10 cellular contexts compared by ENCODE assay signal in genomic region chr10:17645591-17646345, GRCh38. TPM values are rescaled to one million over a fixed set of nuclear protein-coding genes. Genes with fewer than 3 reads are reported as not detected.
DNase-seq lines count a peak whose midpoint lies in the region; ATAC-seq and TF ChIP-seq lines count a peak whose summit lies in the region.
"Had no signal": no experiment of that assay in that cellular context is flagged by ENCODE, and none has a peak within 500 bp of the region (broad histone marks: within the 10 kb centered on the region; RNA-seq: fewer than 3 reads in every experiment).

No MANE protein-coding gene starts in this region.

- H3K9me3 ChIP-seq in A673 (ENCODE audit: low read depth, low read length, poor library complexity, severe bottlenecking) (no peaks in the 10 kb centered on the region), mesodermal cell (ENCODE audit: control insufficient read depth, low read length) (peaks cover 4% of the 10 kb centered on the region)

- no peaks in the 10 kb centered on the region for H3K36me3 ChIP-seq in A673 (ENCODE audit: insufficient read depth, low read length, poor library complexity, severe bottlenecking)
- peaks cover 37% of the 10 kb centered on the region for H3K36me3 ChIP-seq in mesodermal cell (ENCODE audit: control insufficient read depth, insufficient read depth, low read length)

- H3K4me3 ChIP-seq in A673 (ENCODE audit: low read depth, low read length, poor library complexity, severe bottlenecking), result peak overlapping the region; percentile 79
- H3K4me3 ChIP-seq in astrocyte of the spinal cord (ENCODE audit: low read depth, low read length), result peak overlapping the region; percentile 69
- peak overlapping the region; percentile 97 for H3K4me3 ChIP-seq in mesodermal cell (ENCODE audit: extremely low read depth, insufficient read depth, low read length, poor library complexity, severe bottlenecking)

- H3K27ac ChIP-seq in A673 (ENCODE audit: low read depth, low read length, poor library complexity, severe bottlenecking), result no peak overlapping the region
- no peak overlapping the region for H3K27ac ChIP-seq in mesodermal cell (ENCODE audit: low read depth, low read length, severe bottlenecking)
- H3K27ac ChIP-seq: parathyroid adenoma had no signal

- TF ChIP-seq CTCF in A673 (conservative IDR thresholded peaks at IDR 0.05; ENCODE audit: low read depth, low read length), result no peak
- no peak for TF ChIP-seq CTCF in astrocyte of the spinal cord (IDR thresholded peaks at IDR 0.05; ENCODE audit: low read depth, low read length)

- WGBS in mesodermal cell (ENCODE audit: insufficient coverage in 2 of 2), 2 experiments, result 89 to 94% methylated on average over 3 to 5 of the region's 6 CpGs

- intact Hi-C loops in A673 (cut with micrococcal nuclease; ENCODE audit: unreplicated experiment), result no loop called here

- in situ Hi-C loops in astrocyte of the spinal cord (cut with HindIII; ENCODE audit: low sequenced_read_pairs), result no loop called here

- ATAC-seq in HG03354 (IDR thresholded peaks at IDR 0.05; ENCODE audit: poor library complexity, severe bottlenecking, unreplicated experiment) (peak; percentile 25), HG03457 (IDR thresholded peaks at IDR 0.05; ENCODE audit: unreplicated experiment) (no peak)

- H3K4me1 ChIP-seq in A673 (ENCODE audit: insufficient read depth, low read length, poor library complexity, severe bottlenecking) (peaks cover 16% of the 10 kb centered on the region), mesodermal cell (ENCODE audit: control insufficient read depth, insufficient read depth, low read length, poor library complexity, severe bottlenecking) (peaks cover 5% of the 10 kb centered on the region)
- H3K4me1 ChIP-seq: parathyroid adenoma had no signal

- POLR2A ChIA-PET in A673 (lab: Charles Lee; ENCODE audit: low non-redundant PET), result no interaction called here

- BruUV-seq in A673 (replicated peaks; lab: Mats Ljungman, UMichigan), result no TSS peak

- DNase-seq in A673 (ENCODE audit: low spot score) (no peak), astrocyte of the spinal cord (ENCODE audit: low read depth, low spot score) (no peak), NCI-H2171 treated with DMSO at 0.1 percent for 48 hours (lab: John Stamatoyannopoulos, UW) (no peak), DMS 273 treated with DMSO at 0.1 percent for 48 hours (lab: John Stamatoyannopoulos, UW) (no peak), HuH-7 (ENCODE audit: low spot score) (no peak)

- CTCF ChIA-PET in A673 (lab: Charles Lee), result no interaction called here

- H3K27me3 ChIP-seq in A673 (replicated peaks; ENCODE audit: insufficient read depth, low read depth, low read length, poor library complexity), result no peaks in the 10 kb centered on the region

RNA-seq across cellular contexts. Expression of gene STAM, which starts 1.8 kb away (rescaled TPM):
- total RNA-seq in A673 (2021), result 34.9 and 37.4 TPM in 2 replicates
- 33.1 TPM for polyA plus RNA-seq in mesodermal cell (2013, experiment 1 of 2)
- polyA plus RNA-seq in mesodermal cell (2013, experiment 2 of 2), result 34.9 TPM

RNA-seq across cellular contexts. Expression of gene HACD1, which starts 28.6 kb away (rescaled TPM):
- 13.6 and 14.1 TPM in 2 replicates for total RNA-seq in A673 (2021)
- 47.3 TPM for polyA plus RNA-seq in mesodermal cell (2013, experiment 1 of 2)
- polyA plus RNA-seq in mesodermal cell (2013, experiment 2 of 2), result 49.0 TPM
- total RNA-seq: T-helper 1 cell treated with Interleukin-12 subunit alpha and Interleukin-12 subunit beta and Interleukin-4 antibody, amounts not matched to agents 30 ng/mL and 1 ng/mL, for 36 hours had no signal
